Comparison of ENCODE assay signal across 21 cellular contexts in the genomic region with DNA sequence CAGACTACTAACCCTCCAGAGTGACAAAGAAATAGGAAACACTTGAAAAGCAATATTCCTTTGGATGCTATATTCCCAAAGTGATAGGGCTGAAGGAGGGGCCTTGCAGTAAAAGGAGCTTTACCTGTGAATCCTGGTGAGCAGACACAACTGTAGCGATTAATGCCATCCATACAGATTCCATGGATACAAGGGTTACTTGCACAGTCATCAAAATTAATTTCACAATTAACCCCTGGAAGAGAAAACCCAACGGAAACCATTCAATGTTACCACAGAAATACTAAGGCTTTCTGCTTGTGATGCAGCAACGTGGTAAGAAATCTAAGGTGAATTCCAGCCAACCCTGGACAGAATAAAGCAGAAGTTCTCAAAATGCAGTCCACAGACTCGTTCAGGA.
A peak's percentile ranks its signal among the peaks of the same experiment; 100 is the strongest.
DNase-seq lines count a peak whose midpoint lies in the region; ATAC-seq, FAIRE-seq and TF ChIP-seq lines count a peak whose summit lies in the region.
"Had no signal": no experiment of that assay in that cellular context is flagged by ENCODE, and none has a peak within 500 bp of the region (broad histone marks: within the 10 kb centered on the region; RNA-seq: fewer than 3 reads in every experiment).

No MANE protein-coding gene starts in this region.

- no peak for FAIRE-seq in A549 (lab: Jason Lieb, UNC)
- no peak for FAIRE-seq in HepG2 (lab: Jason Lieb, UNC)
- FAIRE-seq: D721Med, G401.6, GM12891 had no signal

- no peaks in the 10 kb centered on the region for H3K27me3 Mint-ChIP-seq in nephron progenitor cell (ENCODE audit: low read depth, poor library complexity)
- H3K27me3 Mint-ChIP-seq: CD4-positive, alpha-beta memory T cell had no signal

- H4K20me1 ChIP-seq in HepG2 (ENCODE audit: insufficient read depth, low read length): no peaks in the 10 kb centered on the region

- no peaks in the 10 kb centered on the region for H3K4me1 Mint-ChIP-seq in nephron progenitor cell
- H3K4me1 Mint-ChIP-seq: GM23338 had no signal

- H3K4me1 ChIP-seq in A549 (no peaks in the 10 kb centered on the region), SJSA1 (replicated peaks) (peaks cover 65% of the 10 kb centered on the region), HepG2 (ENCODE audit: insufficient read depth, low read length) (peaks cover 57% of the 10 kb centered on the region), vagina (peaks cover 7% of the 10 kb centered on the region), testis (peaks cover 10% of the 10 kb centered on the region)

- ATAC-seq in A549 (no peak), HepG2 (no peak), HG02938 (IDR thresholded peaks at IDR 0.05; ENCODE audit: unreplicated experiment) (no peak)
- ATAC-seq: GM23338 had no signal

- DNase-seq in A549 (ENCODE audit: low read depth in 1 of 2, low spot score in 1 of 2) (no peak), SJSA1 (ENCODE audit: low read depth in 1 of 2, low spot score in 2 of 2) (no peak), HepG2 (ENCODE audit: low spot score) (no peak), nephron progenitor cell (no peak), vagina (ENCODE audit: extremely low spot score in 2 of 2) (no peak), testis (no peak), foreskin melanocyte (no peak)
- DNase-seq: 8988T; ACHN; CD4-positive, alpha-beta memory T cell; COR-L47; DMS153; DMS79 treated with DMSO at 0.1 percent for 48 hours; EL; H9 had no signal

- TF ChIP-seq RAD21 in A549 (conservative IDR thresholded peaks at IDR 0.05 in 1 of 2, IDR thresholded peaks at IDR 0.05 in 1 of 2): no peak
- no peak for TF ChIP-seq RAD21 in HepG2 (CRISPR knock-in tag; IDR thresholded peaks at IDR 0.05)

- H3K9me3 ChIP-seq in A549 (no peaks in the 10 kb centered on the region), SJSA1 (replicated peaks) (no peaks in the 10 kb centered on the region), HepG2 (ENCODE audit: low read length) (no peaks in the 10 kb centered on the region), vagina (no peaks in the 10 kb centered on the region), testis (no peaks in the 10 kb centered on the region)

- H3K4me3 ChIP-seq in A549: no peak overlapping the region
- H3K4me3 ChIP-seq in SJSA1: no peak overlapping the region
- no peak overlapping the region for H3K4me3 ChIP-seq in HepG2 (replicated peaks in 1 of 3; ENCODE audit: insufficient read depth in 1 of 3, low read depth in 2 of 3, low read length in 3 of 3)
- H3K4me3 ChIP-seq in vagina: no peak overlapping the region
- H3K4me3 ChIP-seq in testis: no peak overlapping the region
- H3K4me3 ChIP-seq: GM23338 had no signal

- H3K4me2 ChIP-seq in A549 (no peak overlapping the region), HepG2 (ENCODE audit: low read depth, low read length) (no peak overlapping the region)
- H3K4me2 ChIP-seq: GM23338 had no signal

- H3K9ac ChIP-seq in HepG2 (ENCODE audit: insufficient read depth, low read depth, low read length): no peak overlapping the region

- TF ChIP-seq EP300 in A549 (IDR thresholded peaks at IDR 0.05): no peak
- no peak for TF ChIP-seq EP300 in HepG2 (IDR thresholded peaks at IDR 0.05; ENCODE audit: low read depth in 2 of 2, low read length in 2 of 2)
- TF ChIP-seq EP300 in HepG2 (CRISPR knock-in tag; IDR thresholded peaks at IDR 0.05; ENCODE audit: borderline replicate concordance): no peak

- intact Hi-C loops in HepG2 (cut with micrococcal nuclease; ENCODE audit: unreplicated experiment): no loop called here
- intact Hi-C loops in vagina (cut with DNase I): no loop called here
- intact Hi-C loops in testis (cut with DNase I; ENCODE audit: low total_unique reads): no loop called here

- no TSS peak for BruUV-seq in HepG2 (replicated peaks; lab: Mats Ljungman, UMichigan)

- H3K27ac Mint-ChIP-seq in nephron progenitor cell: peak overlapping the region; percentile 45
- H3K27ac Mint-ChIP-seq: GM23338, H9 had no signal

- no peak overlapping the region for H3K4me3 Mint-ChIP-seq in nephron progenitor cell
- H3K4me3 Mint-ChIP-seq: CD4-positive, alpha-beta memory T cell; GM23338; H9 had no signal

- H3K79me2 ChIP-seq in HepG2 (ENCODE audit: insufficient read depth, low read length): no peaks in the 10 kb centered on the region

- H3K36me3 Mint-ChIP-seq in nephron progenitor cell (ENCODE audit: low read depth): peaks cover 49% of the 10 kb centered on the region

- H2AFZ ChIP-seq in HepG2 (ENCODE audit: low read length): no peak overlapping the region
- H2AFZ ChIP-seq: GM23338 had no signal

- H3K27ac ChIP-seq in A549 (no peak overlapping the region), SJSA1 (peak overlapping the region; percentile 84), HepG2 (ENCODE audit: extremely low read length, insufficient read depth, low read length) (no peak overlapping the region), vagina (no peak overlapping the region), testis (no peak overlapping the region)
- H3K27ac ChIP-seq: C4-2B had no signal

- in situ Hi-C loops in HepG2 (cut with HindIII; ENCODE audit: extremely low pct_ligation_motif_present, low pct_unique_long_range_greater_than_20kb): no loop called here

- TF ChIP-seq CTCF in A549 (IDR thresholded peaks at IDR 0.05) (no peak), HepG2 (CRISPR knock-in tag; IDR thresholded peaks at IDR 0.05) (no peak), nephron progenitor cell (IDR thresholded peaks at IDR 0.05) (no peak), vagina (IDR thresholded peaks at IDR 0.05) (no peak), testis (IDR thresholded peaks at IDR 0.05) (no peak)

- 84% methylated on average over 4 of the region's 4 CpGs for WGBS in A549 (ENCODE audit: missing lambda C conversion rate)
- WGBS in HepG2 (ENCODE audit: low lambda C conversion rate): 96% methylated on average over 4 of the region's 4 CpGs
- WGBS in testis, 2 donors: 80 to 87% methylated on average over 4 of the region's 4 CpGs

- CTCF ChIA-PET in A549 (lab: Yijun Ruan, JAX) (interaction anchor here (4.4 kb wide), 1 partner anchor 10 kb away, joined by 20 read pairs; no protein-coding TSS in a partner anchor), HepG2 (lab: Yijun Ruan, JAX; ENCODE audit: low intra/inter-chr PET ratio, low total read pairs) (no interaction called here)

- TF ChIP-seq POLR2A in A549 (IDR thresholded peaks at IDR 0.05; ENCODE audit: low read length) (no peak), HepG2 (IDR thresholded peaks at IDR 0.05; ENCODE audit: insufficient read depth in 1 of 2, low read depth in 2 of 2, low read length in 2 of 2) (no peak), vagina (IDR thresholded peaks at IDR 0.05) (no peak), testis (IDR thresholded peaks at IDR 0.05) (no peak)

- peaks cover 67% of the 10 kb centered on the region for H3K36me3 ChIP-seq in SJSA1
- H3K36me3 ChIP-seq in HepG2 (replicated peaks in 1 of 2; ENCODE audit: control insufficient read depth in 1 of 2, insufficient read depth in 2 of 2, low read length in 2 of 2): peaks cover 0 to 5% of the 10 kb centered on the region in 2 experiments; a peak in 4 of 5 replicates
- peaks cover 0 to 21% of the 10 kb centered on the region in 2 donors for H3K36me3 ChIP-seq in vagina
- H3K36me3 ChIP-seq in testis (ENCODE audit: low read depth, missing control alignments): no peaks in the 10 kb centered on the region

- POLR2A ChIA-PET in A549 (lab: Yijun Ruan, JAX): no interaction called here
- POLR2A ChIA-PET in HepG2 (lab: Yijun Ruan, JAX): no interaction called here

- H3K27me3 ChIP-seq in SJSA1 (replicated peaks) (no peaks in the 10 kb centered on the region), HepG2 (ENCODE audit: control insufficient read depth in 1 of 2, insufficient read depth in 2 of 2, low read length in 2 of 2) (no peaks in the 10 kb centered on the region), vagina (no peaks in the 10 kb centered on the region), testis (no peaks in the 10 kb centered on the region)

- no peaks in the 10 kb centered on the region for H3K9me3 Mint-ChIP-seq in nephron progenitor cell
- H3K9me3 Mint-ChIP-seq: CD4-positive, alpha-beta memory T cell; GM23338; H9 had no signal

TF ChIP-seq in A549, 52 proteins besides CTCF, POLR2A, EP300 and RAD21:
- TF ChIP-seq POLR2AphosphoS2 (conservative IDR thresholded peaks at IDR 0.05; ENCODE audit: low read length) (no peak), MAFK (IDR thresholded peaks at IDR 0.05; ENCODE audit: partially characterized antibody) (peak; percentile 49)

TF ChIP-seq in HepG2, 621 proteins besides CTCF, POLR2A, EP300 and RAD21:
- TF ChIP-seq MAFK (conservative IDR thresholded peaks at IDR 0.05 in 1 of 2, IDR thresholded peaks at IDR 0.05 in 1 of 2; ENCODE audit: low read length in 2 of 2) (peak in 1 of 2 experiments; percentile 79; a peak in 3 of 4 replicates), PAX8 (CRISPR knock-in tag; IDR thresholded peaks at IDR 0.05; ENCODE audit: borderline replicate concordance) (no peak), MAFF (IDR thresholded peaks at IDR 0.05; ENCODE audit: low read depth, low read length) (peak; percentile 57)
